8 cellular contexts compared by ENCODE assay signal in genomic region chr19:531009-531752, GRCh38. TPM values are rescaled to one million over a fixed set of nuclear protein-coding genes. Genes with fewer than 3 reads are reported as not detected.
DNase-seq lines count a peak whose midpoint lies in the region; ATAC-seq and TF ChIP-seq lines count a peak whose summit lies in the region.

No MANE protein-coding gene starts in this region.

- peak overlapping the region; percentile 92 for H3K4me3 ChIP-seq in ACC112 (ENCODE audit: low read depth, low read length)

- H3K4me1 Mint-ChIP-seq in chondrocyte (ENCODE audit: low read depth) = peaks cover 18% of the 10 kb centered on the region

- H3K36me3 ChIP-seq in ACC112 (ENCODE audit: insufficient read depth, low read length) = no peaks in the 10 kb centered on the region

- no peaks in the 10 kb centered on the region for H3K9me3 Mint-ChIP-seq in chondrocyte (ENCODE audit: low read depth)

- ATAC-seq in GM18520 (IDR thresholded peaks at IDR 0.05; ENCODE audit: unreplicated experiment) (peak; percentile 72), HG03097 (IDR thresholded peaks at IDR 0.05; ENCODE audit: low FRiP score, unreplicated experiment) (peak; percentile 76)

- peaks cover 1% of the 10 kb centered on the region for H3K36me3 Mint-ChIP-seq in chondrocyte (ENCODE audit: low read depth)

- DNase-seq in NCI-H2227 treated with DMSO at 0.1 percent for 48 hours (lab: John Stamatoyannopoulos, UW) = peak; percentile 74
- DNase-seq in activated CD4-positive, alpha-beta T cell treated with anti-CD3 and anti-CD28 coated beads for 1 hour = peak; percentile 87
- DNase-seq in chondrocyte (ENCODE audit: low spot score) = peak; percentile 89
- DNase-seq in stimulated activated CD4-positive, alpha-beta T cell treated with anti-CD3 and anti-CD28 coated beads, Interleukin-1b, Interleukin-23, amount 100 ng/mL, for 24 hours (ENCODE audit: low read depth in 4 of 4, low spot score in 1 of 4) = peak; percentile 65 to 84 (median 72)

- peak; percentile 46 for TF ChIP-seq CTCF in chondrocyte (IDR thresholded peaks at IDR 0.05)

- no peaks in the 10 kb centered on the region for H3K27me3 Mint-ChIP-seq in chondrocyte (ENCODE audit: low read depth)

- peak overlapping the region; percentile 70 for H3K4me3 Mint-ChIP-seq in chondrocyte (ENCODE audit: unreplicated experiment)

- peaks cover 35% of the 10 kb centered on the region for H3K79me2 ChIP-seq in ACC112 (ENCODE audit: control insufficient read depth, insufficient read depth, low read length, unreplicated experiment)

- peak overlapping the region; percentile 85 for H2AFZ ChIP-seq in ACC112 (ENCODE audit: low read length, unreplicated experiment)

- peaks cover 8% of the 10 kb centered on the region for H3K4me1 ChIP-seq in ACC112 (ENCODE audit: control insufficient read depth, insufficient read depth, low read length, unreplicated experiment)

- H3K27ac Mint-ChIP-seq in chondrocyte (ENCODE audit: unreplicated experiment) = peak overlapping the region; percentile 65

- H3K27me3 ChIP-seq in ACC112 (ENCODE audit: insufficient read depth, low read length) (no peaks in the 10 kb centered on the region), layer of hippocampus (ENCODE audit: control insufficient read depth, insufficient read depth, low read length) (no peaks in the 10 kb centered on the region)

- H3K27ac ChIP-seq in ACC112 (ENCODE audit: low read depth, low read length) = peak overlapping the region; percentile 67
- H3K27ac ChIP-seq in layer of hippocampus (ENCODE audit: low read depth, low read length) = peak overlapping the region; percentile 98

RNA-seq across cellular contexts. Expression of gene CDC34, which starts 0.4 kb away (rescaled TPM):
- total RNA-seq in chondrocyte = 41.4 to 71.1 TPM (median 66.9 TPM) in 3 replicates

RNA-seq across cellular contexts. Expression of gene GZMM, which starts 12.7 kb away (rescaled TPM):
- total RNA-seq in chondrocyte = not detected in 3 replicates

RNA-seq across cellular contexts. Expression of gene TPGS1, which starts 23.9 kb away (rescaled TPM):
- 18.3 to 22.6 TPM (median 21.3 TPM) in 3 replicates for total RNA-seq in chondrocyte

RNA-seq across cellular contexts. Expression of gene MADCAM1, which starts 34.9 kb away (rescaled TPM):
- 0.59 to 0.92 TPM (median 0.62 TPM) in 3 replicates for total RNA-seq in chondrocyte

RNA-seq across cellular contexts. Expression of gene BSG, which starts 41.2 kb away (rescaled TPM):
- total RNA-seq in chondrocyte = 440 to 503 TPM (median 452 TPM) in 3 replicates

Comparison
In these comparisons a context has a peak if more than half of its experiments do, and no peak if none do; other contexts are left out.
1. Peak in every context shown above with its lines: DNase-seq, ATAC-seq, H3K4me3 ChIP-seq and H3K27ac ChIP-seq.